ENCODE assay signal across 8 cellular contexts in the genomic region with DNA sequence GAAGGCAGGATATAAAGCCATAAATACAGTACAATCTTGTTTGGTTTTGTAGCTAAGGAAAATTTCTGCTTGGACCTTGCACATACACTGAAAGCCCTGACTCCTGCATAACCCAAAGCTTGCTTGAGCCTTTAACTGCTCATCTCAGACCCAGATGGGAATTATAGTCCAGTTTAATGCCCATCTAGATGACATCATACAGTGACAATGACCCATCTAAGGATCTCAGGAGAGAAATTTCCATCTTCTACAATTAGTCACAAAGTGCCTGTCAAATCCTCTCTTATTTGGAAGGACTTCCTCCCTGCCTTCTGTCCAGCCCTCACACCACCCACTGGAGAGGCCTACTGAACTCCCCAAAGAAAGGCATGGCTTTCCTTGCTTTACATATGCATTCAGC.
"Had no signal": no experiment of that assay in that cellular context is flagged by ENCODE, and none has a peak within 500 bp of the region (broad histone marks: within the 10 kb centered on the region; RNA-seq: fewer than 3 reads in every experiment).

No MANE protein-coding gene starts in this region.

- FAIRE-seq: G401.6, GM12878, GM12891, GM12892, GM18507, GM19239 had no signal

- H3K4me3 ChIP-seq: GM12878 had no signal

- ATAC-seq: GM12878 had no signal

- DNase-seq: GDM1, GF-D8 had no signal
